1 cellular context compared by ENCODE assay signal in genomic region chr22:41696714-41697113, GRCh38.
TF ChIP-seq lines count a peak whose summit lies in the region.

No MANE protein-coding gene starts in this region.

TF ChIP-seq in IMR-90, 13 proteins besides CTCF, POLR2A, EP300 and RAD21:
- no peak for TF ChIP-seq BHLHE40 (IDR thresholded peaks at IDR 0.05; ENCODE audit: low read depth, low read length)
- TF ChIP-seq CHD1 (IDR thresholded peaks at IDR 0.05; ENCODE audit: low read depth, low read length) = no peak
- TF ChIP-seq, protein P1, sequence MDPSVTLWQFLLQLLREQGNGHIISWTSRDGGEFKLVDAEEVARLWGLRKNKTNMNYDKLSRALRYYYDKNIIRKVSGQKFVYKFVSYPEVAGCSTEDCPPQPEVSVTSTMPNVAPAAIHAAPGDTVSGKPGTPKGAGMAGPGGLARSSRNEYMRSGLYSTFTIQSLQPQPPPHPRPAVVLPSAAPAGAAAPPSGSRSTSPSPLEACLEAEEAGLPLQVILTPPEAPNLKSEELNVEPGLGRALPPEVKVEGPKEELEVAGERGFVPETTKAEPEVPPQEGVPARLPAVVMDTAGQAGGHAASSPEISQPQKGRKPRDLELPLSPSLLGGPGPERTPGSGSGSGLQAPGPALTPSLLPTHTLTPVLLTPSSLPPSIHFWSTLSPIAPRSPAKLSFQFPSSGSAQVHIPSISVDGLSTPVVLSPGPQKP (IDR thresholded peaks at IDR 0.05; ENCODE audit: borderline replicate concordance, low read depth, low read length) = no peak
- no peak for TF ChIP-seq FOS (IDR thresholded peaks at IDR 0.05; ENCODE audit: low read depth, low read length)
- no peak for TF ChIP-seq RFX5 (IDR thresholded peaks at IDR 0.05; ENCODE audit: low read depth, low read length)
- TF ChIP-seq NFE2L2 (IDR thresholded peaks at IDR 0.05; ENCODE audit: low read depth, low read length) = no peak
- no peak for TF ChIP-seq MAFK (IDR thresholded peaks at IDR 0.05; ENCODE audit: low read depth, low read length)
- TF ChIP-seq SMC3 (IDR thresholded peaks at IDR 0.05; ENCODE audit: low read depth, low read length) = no peak
- no peak for TF ChIP-seq CEBPB (IDR thresholded peaks at IDR 0.05; ENCODE audit: low read depth, low read length)
